ENCODE assay signal across 20 cellular contexts in the genomic region with DNA sequence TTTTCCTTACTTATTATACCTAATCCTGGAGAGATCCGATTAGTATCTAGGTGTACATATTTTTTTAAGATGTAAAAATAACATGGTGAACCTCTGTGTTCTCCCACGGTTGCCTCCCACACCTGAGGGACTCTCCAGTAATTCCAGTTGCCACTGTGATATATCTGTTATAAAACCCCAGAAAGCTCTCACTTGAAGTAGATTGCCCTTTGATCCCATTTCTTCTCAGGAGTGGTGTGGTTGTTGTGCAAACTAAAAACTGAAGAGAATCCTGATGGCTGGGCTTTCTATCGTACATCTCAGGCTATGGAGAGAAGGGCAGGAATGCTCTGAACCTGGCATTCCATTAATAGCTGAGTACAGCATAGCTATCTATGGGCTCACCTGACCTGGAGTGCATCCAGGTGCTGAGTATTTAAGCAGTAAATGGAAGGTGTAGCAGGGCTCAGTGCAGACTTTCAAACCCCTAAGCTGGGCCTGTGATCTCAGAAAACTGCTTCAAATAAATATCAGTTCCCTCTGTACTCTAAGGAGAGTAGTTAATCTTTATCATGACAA. TPM values are rescaled to one million over a fixed set of nuclear protein-coding genes. Genes with fewer than 3 reads are reported as not detected.
DNase-seq lines count a peak whose midpoint lies in the region; ATAC-seq and TF ChIP-seq lines count a peak whose summit lies in the region.
"Had no signal": no experiment of that assay in that cellular context is flagged by ENCODE, and none has a peak within 500 bp of the region (broad histone marks: within the 10 kb centered on the region; RNA-seq: fewer than 3 reads in every experiment).

No MANE protein-coding gene starts in this region.

- H3K27me3 Mint-ChIP-seq in progenitor cell of endocrine pancreas = no peaks in the 10 kb centered on the region

- H3K4me1 Mint-ChIP-seq in progenitor cell of endocrine pancreas (ENCODE audit: low read depth) = peaks cover 9% of the 10 kb centered on the region

- H3K36me3 ChIP-seq in PC-3 (ENCODE audit: low read depth, low read length) = no peaks in the 10 kb centered on the region
- no peaks in the 10 kb centered on the region for H3K36me3 ChIP-seq in colonic mucosa
- no peaks in the 10 kb centered on the region for H3K36me3 ChIP-seq in Peyer's patch

- H3K9me2 ChIP-seq in PC-3 (replicated peaks; ENCODE audit: low read length) = no peaks in the 10 kb centered on the region

- no peaks in the 10 kb centered on the region for H3F3A ChIP-seq in PC-3 (ENCODE audit: low read length, unreplicated experiment)

- H3K4me3 ChIP-seq in PC-3 (ENCODE audit: low read length) (no peak overlapping the region), colonic mucosa (no peak overlapping the region), Peyer's patch (no peak overlapping the region)

- H3K4me3 Mint-ChIP-seq in progenitor cell of endocrine pancreas (ENCODE audit: low read depth) = no peak overlapping the region
- H3K4me3 Mint-ChIP-seq: HFFc6 had no signal

- TF ChIP-seq CTCF in PC-3 (conservative IDR thresholded peaks at IDR 0.05; ENCODE audit: low read depth, low read length) (no peak), colonic mucosa (IDR thresholded peaks at IDR 0.05) (no peak), progenitor cell of endocrine pancreas (IDR thresholded peaks at IDR 0.05; ENCODE audit: unreplicated experiment) (no peak), Peyer's patch (IDR thresholded peaks at IDR 0.05) (no peak)

- no peak overlapping the region for H2AFZ ChIP-seq in PC-3 (ENCODE audit: low read length)

- no peaks in the 10 kb centered on the region for H3K9me3 Mint-ChIP-seq in progenitor cell of endocrine pancreas (ENCODE audit: low read depth)
- H3K9me3 Mint-ChIP-seq: HFFc6 had no signal

- H3K27ac ChIP-seq in PC-3 (ENCODE audit: low read length) (no peak overlapping the region), colonic mucosa (no peak overlapping the region), Peyer's patch (no peak overlapping the region)
- H3K27ac ChIP-seq: KMS-11 had no signal

- POLR2A ChIA-PET in PC-3 (lab: Charles Lee; ENCODE audit: unreplicated experiment) = no interaction called here

- H3K4me2 ChIP-seq in PC-3 (ENCODE audit: low read length) = no peak overlapping the region
- H3K4me2 ChIP-seq: KMS-11 had no signal

- H3K4me1 ChIP-seq in PC-3 (ENCODE audit: insufficient read depth, low read length) (peaks cover 10% of the 10 kb centered on the region), colonic mucosa (no peaks in the 10 kb centered on the region), Peyer's patch (no peaks in the 10 kb centered on the region)

- BruUV-seq in PC-3 (replicated peaks; lab: Mats Ljungman, UMichigan) = no TSS peak

- H3K9me3 ChIP-seq in PC-3 (ENCODE audit: low read length) (no peaks in the 10 kb centered on the region), colonic mucosa (no peaks in the 10 kb centered on the region), Peyer's patch (no peaks in the 10 kb centered on the region)

- H3K79me2 ChIP-seq in PC-3 (ENCODE audit: low read length) = no peaks in the 10 kb centered on the region

- H3K27ac Mint-ChIP-seq in progenitor cell of endocrine pancreas = peak overlapping the region; percentile 17
- H3K27ac Mint-ChIP-seq: HFFc6 had no signal

- H3K36me3 Mint-ChIP-seq in progenitor cell of endocrine pancreas (ENCODE audit: insufficient read depth) = no peaks in the 10 kb centered on the region

- intact Hi-C loops in PC-3 (cut with micrococcal nuclease) (no loop called here), colonic mucosa (cut with DNase I) (no loop called here)

- no peaks in the 10 kb centered on the region for H4K20me1 ChIP-seq in PC-3 (ENCODE audit: low read length)

- H3K27me3 ChIP-seq in PC-3 (ENCODE audit: low read length) (no peaks in the 10 kb centered on the region), colonic mucosa (no peaks in the 10 kb centered on the region), Peyer's patch (no peaks in the 10 kb centered on the region)

- H3K9ac ChIP-seq in PC-3 (ENCODE audit: low read length) = no peak overlapping the region
- H3K9ac ChIP-seq in colonic mucosa (ENCODE audit: low read depth in 2 of 2, low read length in 2 of 2) = no peak overlapping the region
- H3K9ac ChIP-seq: KMS-11 had no signal

- CTCF ChIA-PET in PC-3 (lab: Charles Lee) = no interaction called here

- peak; percentile 34 for DNase-seq in PC-3
- DNase-seq in colonic mucosa = peak; percentile 20
- peak; percentile 13 for DNase-seq in left kidney (ENCODE audit: low read depth, low spot score)
- DNase-seq in progenitor cell of endocrine pancreas (ENCODE audit: low spot score, unreplicated experiment) = no peak
- DNase-seq in NCI-H2107 (lab: John Stamatoyannopoulos, UW) = no peak
- DNase-seq in activated effector memory CD4-positive, alpha-beta T cell treated with anti-CD3 and anti-CD28 coated beads, Interleukin-2, amount 50 U/mL, for 16 hours = no peak
- no peak for DNase-seq in Peyer's patch
- DNase-seq: C1 segment of cervical spinal cord, GF-D8, HFFc6, NCI-H1436, NCI-H2029, NCI-H510A treated with DMSO at 0.1 percent for 48 hours, SHP77 treated with DMSO at 0.1 percent for 48 hours had no signal

- ATAC-seq in PC-3 (0 out of 2 replicates have a peak, but pooled peaks have one; percentile 22), HG03565 (IDR thresholded peaks at IDR 0.05; ENCODE audit: unreplicated experiment) (no peak)
- ATAC-seq: Panc1 had no signal

- TF ChIP-seq POLR2A in Peyer's patch (IDR thresholded peaks at IDR 0.05) = no peak

RNA-seq across cellular contexts. Expression of a gene that starts 40.9 kb away (rescaled TPM):
- total RNA-seq in PC-3 (2014; rRNA removed) (not detected in 2 replicates), colonic mucosa (not detected), progenitor cell of endocrine pancreas (0.49 TPM in 1 of 2 replicates, not detected in the other), Peyer's patch (not detected)
- total RNA-seq: A673, Daoy, HFFc6, M059J had no signal

Comparison
In these comparisons a context has a peak if more than half of its experiments do, and no peak if none do; other contexts are left out.
1. DNase-seq: peak in PC-3 (single experiment), colonic mucosa (single experiment) and left kidney (single experiment); none in progenitor cell of endocrine pancreas (single experiment), NCI-H2107 (single experiment), activated effector memory CD4-positive, alpha-beta T cell treated with anti-CD3 and anti-CD28 coated beads, Interleukin-2, amount 50 U/mL, for 16 hours (single experiment) and Peyer's patch (0 of 3).